ENCODE assay signal across 20 cellular contexts in the genomic region with DNA sequence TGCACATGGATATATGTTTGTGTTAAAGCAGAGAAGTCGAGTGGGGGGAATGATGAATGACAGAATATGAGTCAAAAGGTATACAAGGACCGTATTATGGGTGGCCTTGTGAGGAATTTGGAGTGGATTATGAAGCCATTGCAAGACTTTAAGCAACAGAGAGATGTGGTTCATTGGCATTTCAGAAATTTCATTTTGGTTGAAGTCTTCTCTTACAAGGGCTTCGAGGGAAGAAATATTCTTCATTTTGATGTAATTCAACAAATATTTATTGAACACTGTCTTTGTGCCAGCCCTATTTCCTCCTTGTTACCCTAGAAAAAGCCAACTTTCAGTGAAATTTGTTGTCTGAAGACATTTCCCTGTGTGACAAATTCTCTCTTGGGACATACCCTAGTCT.
"Had no signal": no experiment of that assay in that cellular context is flagged by ENCODE, and none has a peak within 500 bp of the region (broad histone marks: within the 10 kb centered on the region; RNA-seq: fewer than 3 reads in every experiment).

No MANE protein-coding gene starts in this region.

- H3K36me3 ChIP-seq: ascending aorta, heart right ventricle, ovary, tibial nerve, uterus had no signal

- H3K4me3 ChIP-seq: ascending aorta, heart right ventricle, mucosa of descending colon, ovary, psoas muscle, tibial nerve, uterus had no signal

- H3K4me1 ChIP-seq: psoas muscle, uterus had no signal

- DNase-seq: activated CD4-positive, alpha-beta T cell treated with anti-CD3 and anti-CD28 coated beads, Interleukin-2, amount 10 ng/mL, durations not matched to agents 24 days and 14 days; activated CD8-positive, alpha-beta T cell treated with anti-CD3 and anti-CD28 coated beads for 36 hours; activated naive CD4-positive, alpha-beta T cell treated with anti-CD3 and anti-CD28 coated beads for 36 hours; activated T-cell treated with anti-CD3 and anti-CD28 coated beads, Interleukin-2, amount 50 U/mL, for 1 hour; cerebellar nuclear complex; effector CD8-positive, alpha-beta T cell; heart right ventricle; left ventricle myocardium superior; mucosa of descending colon; naive thymus-derived CD8-positive, alpha-beta T cell; ovary; psoas muscle; right cardiac atrium; stimulated activated CD8-positive, alpha-beta memory T cell treated with anti-CD3 and anti-CD28 coated beads, Interleukin-4, amount 100 ng/mL, for 48 hours; stimulated activated naive CD4-positive, alpha-beta T cell treated with Interleukin-2 at 50 U/mL for 16 hours; substantia nigra; uterus had no signal

- H3K27me3 ChIP-seq: ascending aorta, heart right ventricle, ovary, tibial nerve, uterus had no signal

- ATAC-seq: activated CD8-positive, alpha-beta T cell treated with anti-CD3 and anti-CD28 coated beads for 36 hours; esophagus mucosa; heart right ventricle; left ventricle myocardium superior; mucosa of descending colon; naive thymus-derived CD8-positive, alpha-beta T cell; psoas muscle; right cardiac atrium had no signal

- H3K9me3 ChIP-seq: ascending aorta, heart right ventricle, mucosa of descending colon, ovary, psoas muscle, tibial nerve, uterus had no signal

- H3K27ac ChIP-seq: ascending aorta, heart right ventricle, ovary, psoas muscle, tibial nerve, uterus had no signal
